1 cellular context compared by ENCODE assay signal in the genomic region with DNA sequence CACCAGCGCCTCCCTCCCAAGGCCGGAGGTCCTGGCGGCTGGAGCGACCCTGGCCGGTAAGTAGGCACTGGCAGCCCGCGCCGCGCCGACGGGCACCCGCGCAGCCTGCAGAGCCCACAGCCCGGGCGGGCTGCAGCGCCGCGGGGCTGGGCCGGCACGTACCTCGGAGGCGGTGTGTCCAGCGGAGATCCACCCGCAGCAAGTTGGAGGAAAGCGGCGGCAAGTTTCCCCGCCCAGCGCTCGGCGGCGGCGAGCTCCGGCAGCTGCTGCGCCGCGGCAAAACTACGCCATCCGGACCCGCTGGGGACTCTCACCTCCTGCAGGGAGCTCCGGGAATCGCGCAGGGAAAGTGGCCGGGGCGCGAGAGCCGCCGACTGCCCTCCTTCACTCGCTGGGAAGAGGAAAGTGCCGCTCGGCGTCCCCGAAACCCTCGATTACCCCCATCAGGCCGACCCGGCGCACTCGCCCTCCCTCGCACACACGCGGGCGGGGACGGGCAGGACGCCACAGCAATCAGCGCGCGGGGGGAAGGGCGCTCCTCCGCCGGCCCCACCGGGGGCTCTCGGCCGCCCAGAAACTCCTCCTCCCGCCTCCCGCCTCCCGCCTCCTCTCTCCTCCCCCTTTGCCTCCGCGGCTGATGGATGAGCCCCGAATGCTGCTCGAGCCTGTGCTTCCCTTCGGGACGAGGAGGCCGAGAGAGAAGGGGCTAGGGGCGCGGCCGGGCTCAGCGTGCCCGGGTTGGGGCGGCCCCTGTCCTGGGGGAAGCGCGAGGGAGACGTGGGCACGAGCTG.
A peak's percentile ranks its signal among the peaks of the same experiment; 100 is the strongest.
TF ChIP-seq lines count a peak whose summit lies in the region.

A gene (minus strand): TSS at position 436 of the 791 bp plus-strand sequence. CDS start 24,620 bp downstream, outside the sequence.

TF ChIP-seq in HepG2, 621 proteins besides CTCF, POLR2A, EP300 and RAD21 (continued from another document and continues in another):
- TF ChIP-seq, protein P1, sequence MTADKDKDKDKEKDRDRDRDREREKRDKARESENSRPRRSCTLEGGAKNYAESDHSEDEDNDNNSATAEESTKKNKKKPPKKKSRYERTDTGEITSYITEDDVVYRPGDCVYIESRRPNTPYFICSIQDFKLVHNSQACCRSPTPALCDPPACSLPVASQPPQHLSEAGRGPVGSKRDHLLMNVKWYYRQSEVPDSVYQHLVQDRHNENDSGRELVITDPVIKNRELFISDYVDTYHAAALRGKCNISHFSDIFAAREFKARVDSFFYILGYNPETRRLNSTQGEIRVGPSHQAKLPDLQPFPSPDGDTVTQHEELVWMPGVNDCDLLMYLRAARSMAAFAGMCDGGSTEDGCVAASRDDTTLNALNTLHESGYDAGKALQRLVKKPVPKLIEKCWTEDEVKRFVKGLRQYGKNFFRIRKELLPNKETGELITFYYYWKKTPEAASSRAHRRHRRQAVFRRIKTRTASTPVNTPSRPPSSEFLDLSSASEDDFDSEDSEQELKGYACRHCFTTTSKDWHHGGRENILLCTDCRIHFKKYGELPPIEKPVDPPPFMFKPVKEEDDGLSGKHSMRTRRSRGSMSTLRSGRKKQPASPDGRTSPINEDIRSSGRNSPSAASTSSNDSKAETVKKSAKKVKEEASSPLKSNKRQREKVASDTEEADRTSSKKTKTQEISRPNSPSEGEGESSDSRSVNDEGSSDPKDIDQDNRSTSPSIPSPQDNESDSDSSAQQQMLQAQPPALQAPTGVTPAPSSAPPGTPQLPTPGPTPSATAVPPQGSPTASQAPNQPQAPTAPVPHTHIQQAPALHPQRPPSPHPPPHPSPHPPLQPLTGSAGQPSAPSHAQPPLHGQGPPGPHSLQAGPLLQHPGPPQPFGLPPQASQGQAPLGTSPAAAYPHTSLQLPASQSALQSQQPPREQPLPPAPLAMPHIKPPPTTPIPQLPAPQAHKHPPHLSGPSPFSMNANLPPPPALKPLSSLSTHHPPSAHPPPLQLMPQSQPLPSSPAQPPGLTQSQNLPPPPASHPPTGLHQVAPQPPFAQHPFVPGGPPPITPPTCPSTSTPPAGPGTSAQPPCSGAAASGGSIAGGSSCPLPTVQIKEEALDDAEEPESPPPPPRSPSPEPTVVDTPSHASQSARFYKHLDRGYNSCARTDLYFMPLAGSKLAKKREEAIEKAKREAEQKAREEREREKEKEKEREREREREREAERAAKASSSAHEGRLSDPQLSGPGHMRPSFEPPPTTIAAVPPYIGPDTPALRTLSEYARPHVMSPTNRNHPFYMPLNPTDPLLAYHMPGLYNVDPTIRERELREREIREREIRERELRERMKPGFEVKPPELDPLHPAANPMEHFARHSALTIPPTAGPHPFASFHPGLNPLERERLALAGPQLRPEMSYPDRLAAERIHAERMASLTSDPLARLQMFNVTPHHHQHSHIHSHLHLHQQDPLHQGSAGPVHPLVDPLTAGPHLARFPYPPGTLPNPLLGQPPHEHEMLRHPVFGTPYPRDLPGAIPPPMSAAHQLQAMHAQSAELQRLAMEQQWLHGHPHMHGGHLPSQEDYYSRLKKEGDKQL (CRISPR knock-in tag; IDR thresholded peaks at IDR 0.05; ENCODE audit: low read depth) = 0 out of 2 replicates have a peak, but pooled peaks have one; percentile 30
- TF ChIP-seq ZBTB7B (CRISPR knock-in tag; IDR thresholded peaks at IDR 0.05) (no peak; the same call in 1 of the 2 replicates), XRCC5 (optimal IDR thresholded peaks at IDR 0.05; ENCODE audit: low read length) (peak; percentile 78), RFX3 (CRISPR knock-in tag; IDR thresholded peaks at IDR 0.05) (no peak), SETDB1 (CRISPR knock-in tag; IDR thresholded peaks at IDR 0.05; ENCODE audit: borderline replicate concordance) (no peak), ZNF772 (CRISPR knock-in tag; IDR thresholded peaks at IDR 0.05) (0 out of 2 replicates have a peak, but pooled peaks have one; percentile 49), ZFY (CRISPR knock-in tag; IDR thresholded peaks at IDR 0.05) (peak; percentile 69; the same call in 1 of the 2 replicates), TCF7 (IDR thresholded peaks at IDR 0.05; ENCODE audit: low read depth) (no peak), ZNF484 (CRISPR knock-in tag; IDR thresholded peaks at IDR 0.05; ENCODE audit: borderline replicate concordance, low read depth) (no peak), ZNF235 (CRISPR knock-in tag; IDR thresholded peaks at IDR 0.05; ENCODE audit: borderline replicate concordance) (0 out of 2 replicates have a peak, but pooled peaks have one; percentile 64), ATRX (CRISPR knock-in tag; IDR thresholded peaks at IDR 0.05; ENCODE audit: borderline replicate concordance) (no peak), NONO (IDR thresholded peaks at IDR 0.05) (no peak), NONO (CRISPR knock-in tag; conservative IDR thresholded peaks at IDR 0.05) (peak; percentile 83), ZNF775 (CRISPR knock-in tag; IDR thresholded peaks at IDR 0.05; ENCODE audit: borderline replicate concordance) (no peak), ATF7 (IDR thresholded peaks at IDR 0.05) (no peak), ATF7 (CRISPR knock-in tag; IDR thresholded peaks at IDR 0.05) (no peak), ZSCAN31 (CRISPR knock-in tag; IDR thresholded peaks at IDR 0.05; ENCODE audit: low read depth) (no peak), STAG1 (CRISPR knock-in tag; IDR thresholded peaks at IDR 0.05) (no peak; the same call in none of the 2 replicates), ZNF670 (CRISPR knock-in tag; IDR thresholded peaks at IDR 0.05; ENCODE audit: borderline replicate concordance) (0 out of 2 replicates have a peak, but pooled peaks have one; percentile 22), DNMT3B (CRISPR knock-in tag; conservative IDR thresholded peaks at IDR 0.05) (no peak), GTF3A (CRISPR knock-in tag; conservative IDR thresholded peaks at IDR 0.05) (no peak), CBFB (CRISPR knock-in tag; IDR thresholded peaks at IDR 0.05) (no peak; the same call in 1 of the 2 replicates), BCL6 (CRISPR knock-in tag; IDR thresholded peaks at IDR 0.05) (peak; percentile 96), ZNF44 (CRISPR knock-in tag; IDR thresholded peaks at IDR 0.05) (0 out of 2 replicates have a peak, but pooled peaks have one; percentile 58), ZNF3 (CRISPR knock-in tag; IDR thresholded peaks at IDR 0.05) (no peak), RBFOX2 (IDR thresholded peaks at IDR 0.05; ENCODE audit: low read depth, low read length) (peak; percentile 99), RFX1 (IDR thresholded peaks at IDR 0.05) (no peak), ZNF879 (CRISPR knock-in tag; IDR thresholded peaks at IDR 0.05) (no peak), AGO1 (IDR thresholded peaks at IDR 0.05; ENCODE audit: low read depth, low read length, poor library complexity, severe bottlenecking) (peak; percentile 47)
- TF ChIP-seq, protein P2, sequence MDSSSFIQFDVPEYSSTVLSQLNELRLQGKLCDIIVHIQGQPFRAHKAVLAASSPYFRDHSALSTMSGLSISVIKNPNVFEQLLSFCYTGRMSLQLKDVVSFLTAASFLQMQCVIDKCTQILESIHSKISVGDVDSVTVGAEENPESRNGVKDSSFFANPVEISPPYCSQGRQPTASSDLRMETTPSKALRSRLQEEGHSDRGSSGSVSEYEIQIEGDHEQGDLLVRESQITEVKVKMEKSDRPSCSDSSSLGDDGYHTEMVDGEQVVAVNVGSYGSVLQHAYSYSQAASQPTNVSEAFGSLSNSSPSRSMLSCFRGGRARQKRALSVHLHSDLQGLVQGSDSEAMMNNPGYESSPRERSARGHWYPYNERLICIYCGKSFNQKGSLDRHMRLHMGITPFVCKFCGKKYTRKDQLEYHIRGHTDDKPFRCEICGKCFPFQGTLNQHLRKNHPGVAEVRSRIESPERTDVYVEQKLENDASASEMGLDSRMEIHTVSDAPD (CRISPR knock-in tag; IDR thresholded peaks at IDR 0.05) = no peak; the same call in none of the 2 replicates
- TF ChIP-seq, protein P3, sequence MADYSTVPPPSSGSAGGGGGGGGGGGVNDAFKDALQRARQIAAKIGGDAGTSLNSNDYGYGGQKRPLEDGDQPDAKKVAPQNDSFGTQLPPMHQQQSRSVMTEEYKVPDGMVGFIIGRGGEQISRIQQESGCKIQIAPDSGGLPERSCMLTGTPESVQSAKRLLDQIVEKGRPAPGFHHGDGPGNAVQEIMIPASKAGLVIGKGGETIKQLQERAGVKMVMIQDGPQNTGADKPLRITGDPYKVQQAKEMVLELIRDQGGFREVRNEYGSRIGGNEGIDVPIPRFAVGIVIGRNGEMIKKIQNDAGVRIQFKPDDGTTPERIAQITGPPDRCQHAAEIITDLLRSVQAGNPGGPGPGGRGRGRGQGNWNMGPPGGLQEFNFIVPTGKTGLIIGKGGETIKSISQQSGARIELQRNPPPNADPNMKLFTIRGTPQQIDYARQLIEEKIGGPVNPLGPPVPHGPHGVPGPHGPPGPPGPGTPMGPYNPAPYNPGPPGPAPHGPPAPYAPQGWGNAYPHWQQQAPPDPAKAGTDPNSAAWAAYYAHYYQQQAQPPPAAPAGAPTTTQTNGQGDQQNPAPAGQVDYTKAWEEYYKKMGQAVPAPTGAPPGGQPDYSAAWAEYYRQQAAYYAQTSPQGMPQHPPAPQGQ (CRISPR knock-in tag; IDR thresholded peaks at IDR 0.05; ENCODE audit: borderline replicate concordance) = no peak
- TF ChIP-seq, protein P4, sequence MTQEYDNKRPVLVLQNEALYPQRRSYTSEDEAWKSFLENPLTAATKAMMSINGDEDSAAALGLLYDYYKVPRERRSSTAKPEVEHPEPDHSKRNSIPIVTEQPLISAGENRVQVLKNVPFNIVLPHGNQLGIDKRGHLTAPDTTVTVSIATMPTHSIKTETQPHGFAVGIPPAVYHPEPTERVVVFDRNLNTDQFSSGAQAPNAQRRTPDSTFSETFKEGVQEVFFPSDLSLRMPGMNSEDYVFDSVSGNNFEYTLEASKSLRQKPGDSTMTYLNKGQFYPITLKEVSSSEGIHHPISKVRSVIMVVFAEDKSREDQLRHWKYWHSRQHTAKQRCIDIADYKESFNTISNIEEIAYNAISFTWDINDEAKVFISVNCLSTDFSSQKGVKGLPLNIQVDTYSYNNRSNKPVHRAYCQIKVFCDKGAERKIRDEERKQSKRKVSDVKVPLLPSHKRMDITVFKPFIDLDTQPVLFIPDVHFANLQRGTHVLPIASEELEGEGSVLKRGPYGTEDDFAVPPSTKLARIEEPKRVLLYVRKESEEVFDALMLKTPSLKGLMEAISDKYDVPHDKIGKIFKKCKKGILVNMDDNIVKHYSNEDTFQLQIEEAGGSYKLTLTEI (CRISPR knock-in tag; conservative IDR thresholded peaks at IDR 0.05) = no peak
- TF ChIP-seq, protein P5, sequence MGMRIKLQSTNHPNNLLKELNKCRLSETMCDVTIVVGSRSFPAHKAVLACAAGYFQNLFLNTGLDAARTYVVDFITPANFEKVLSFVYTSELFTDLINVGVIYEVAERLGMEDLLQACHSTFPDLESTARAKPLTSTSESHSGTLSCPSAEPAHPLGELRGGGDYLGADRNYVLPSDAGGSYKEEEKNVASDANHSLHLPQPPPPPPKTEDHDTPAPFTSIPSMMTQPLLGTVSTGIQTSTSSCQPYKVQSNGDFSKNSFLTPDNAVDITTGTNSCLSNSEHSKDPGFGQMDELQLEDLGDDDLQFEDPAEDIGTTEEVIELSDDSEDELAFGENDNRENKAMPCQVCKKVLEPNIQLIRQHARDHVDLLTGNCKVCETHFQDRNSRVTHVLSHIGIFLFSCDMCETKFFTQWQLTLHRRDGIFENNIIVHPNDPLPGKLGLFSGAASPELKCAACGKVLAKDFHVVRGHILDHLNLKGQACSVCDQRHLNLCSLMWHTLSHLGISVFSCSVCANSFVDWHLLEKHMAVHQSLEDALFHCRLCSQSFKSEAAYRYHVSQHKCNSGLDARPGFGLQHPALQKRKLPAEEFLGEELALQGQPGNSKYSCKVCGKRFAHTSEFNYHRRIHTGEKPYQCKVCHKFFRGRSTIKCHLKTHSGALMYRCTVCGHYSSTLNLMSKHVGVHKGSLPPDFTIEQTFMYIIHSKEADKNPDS (CRISPR knock-in tag; IDR thresholded peaks at IDR 0.05) = no peak
- TF ChIP-seq, protein P6, sequence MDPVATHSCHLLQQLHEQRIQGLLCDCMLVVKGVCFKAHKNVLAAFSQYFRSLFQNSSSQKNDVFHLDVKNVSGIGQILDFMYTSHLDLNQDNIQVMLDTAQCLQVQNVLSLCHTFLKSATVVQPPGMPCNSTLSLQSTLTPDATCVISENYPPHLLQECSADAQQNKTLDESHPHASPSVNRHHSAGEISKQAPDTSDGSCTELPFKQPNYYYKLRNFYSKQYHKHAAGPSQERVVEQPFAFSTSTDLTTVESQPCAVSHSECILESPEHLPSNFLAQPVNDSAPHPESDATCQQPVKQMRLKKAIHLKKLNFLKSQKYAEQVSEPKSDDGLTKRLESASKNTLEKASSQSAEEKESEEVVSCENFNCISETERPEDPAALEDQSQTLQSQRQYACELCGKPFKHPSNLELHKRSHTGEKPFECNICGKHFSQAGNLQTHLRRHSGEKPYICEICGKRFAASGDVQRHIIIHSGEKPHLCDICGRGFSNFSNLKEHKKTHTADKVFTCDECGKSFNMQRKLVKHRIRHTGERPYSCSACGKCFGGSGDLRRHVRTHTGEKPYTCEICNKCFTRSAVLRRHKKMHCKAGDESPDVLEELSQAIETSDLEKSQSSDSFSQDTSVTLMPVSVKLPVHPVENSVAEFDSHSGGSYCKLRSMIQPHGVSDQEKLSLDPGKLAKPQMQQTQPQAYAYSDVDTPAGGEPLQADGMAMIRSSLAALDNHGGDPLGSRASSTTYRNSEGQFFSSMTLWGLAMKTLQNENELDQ (CRISPR knock-in tag; IDR thresholded peaks at IDR 0.05; ENCODE audit: borderline replicate concordance) = no peak
- TF ChIP-seq, protein P7, sequence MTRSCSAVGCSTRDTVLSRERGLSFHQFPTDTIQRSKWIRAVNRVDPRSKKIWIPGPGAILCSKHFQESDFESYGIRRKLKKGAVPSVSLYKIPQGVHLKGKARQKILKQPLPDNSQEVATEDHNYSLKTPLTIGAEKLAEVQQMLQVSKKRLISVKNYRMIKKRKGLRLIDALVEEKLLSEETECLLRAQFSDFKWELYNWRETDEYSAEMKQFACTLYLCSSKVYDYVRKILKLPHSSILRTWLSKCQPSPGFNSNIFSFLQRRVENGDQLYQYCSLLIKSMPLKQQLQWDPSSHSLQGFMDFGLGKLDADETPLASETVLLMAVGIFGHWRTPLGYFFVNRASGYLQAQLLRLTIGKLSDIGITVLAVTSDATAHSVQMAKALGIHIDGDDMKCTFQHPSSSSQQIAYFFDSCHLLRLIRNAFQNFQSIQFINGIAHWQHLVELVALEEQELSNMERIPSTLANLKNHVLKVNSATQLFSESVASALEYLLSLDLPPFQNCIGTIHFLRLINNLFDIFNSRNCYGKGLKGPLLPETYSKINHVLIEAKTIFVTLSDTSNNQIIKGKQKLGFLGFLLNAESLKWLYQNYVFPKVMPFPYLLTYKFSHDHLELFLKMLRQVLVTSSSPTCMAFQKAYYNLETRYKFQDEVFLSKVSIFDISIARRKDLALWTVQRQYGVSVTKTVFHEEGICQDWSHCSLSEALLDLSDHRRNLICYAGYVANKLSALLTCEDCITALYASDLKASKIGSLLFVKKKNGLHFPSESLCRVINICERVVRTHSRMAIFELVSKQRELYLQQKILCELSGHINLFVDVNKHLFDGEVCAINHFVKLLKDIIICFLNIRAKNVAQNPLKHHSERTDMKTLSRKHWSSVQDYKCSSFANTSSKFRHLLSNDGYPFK (CRISPR knock-in tag; IDR thresholded peaks at IDR 0.05; ENCODE audit: borderline replicate concordance) = peak; percentile 56; the same call in 1 of the 2 replicates
